ENCODE assay signal across 31 cellular contexts in genomic region chr15:87403973-87404372, GRCh38.
"Had no signal": no experiment of that assay in that cellular context is flagged by ENCODE, and none has a peak within 500 bp of the region (broad histone marks: within the 10 kb centered on the region; RNA-seq: fewer than 3 reads in every experiment).

No MANE protein-coding gene starts in this region.

- H3K9me3 ChIP-seq: ovary, psoas muscle, suprapubic skin, testis, tibial artery, transverse colon, upper lobe of right lung, uterus had no signal

- H3K27me3 ChIP-seq: neural progenitor cell, ovary, spleen, suprapubic skin, testis, tibial artery, transverse colon, upper lobe of right lung, uterus had no signal

- DNase-seq: natural killer cell; occipital lobe; ovary; posterior cingulate gyrus; psoas muscle; right cardiac atrium; spleen; stimulated activated CD4-positive, alpha-beta T cell treated with anti-CD3 and anti-CD28 coated beads, Interleukin-12 subunit alpha, Interleukin-12 subunit beta, amount 100 ng/mL, for 4 hours; stimulated activated CD4-positive, alpha-beta T cell treated with anti-CD3 and anti-CD28 coated beads, Interleukin-1b, Interleukin-23, amount 100 ng/mL, for 48 hours; stimulated activated CD4-positive, alpha-beta T cell treated with anti-CD3 and anti-CD28 coated beads, Interleukin-4, amount 100 ng/mL, for 1 hour; stimulated activated CD4-positive, alpha-beta T cell treated with anti-CD3 and anti-CD28 coated beads, Interleukin-4, amount 100 ng/mL, for 4 hours; stimulated activated CD8-positive, alpha-beta memory T cell treated with anti-CD3 and anti-CD28 coated beads, Interleukin-4, amount 100 ng/mL, for 48 hours; stimulated activated naive CD4-positive, alpha-beta T cell; stimulated activated naive CD8-positive, alpha-beta T cell treated with anti-CD3 and anti-CD28 coated beads, Interleukin-15, amount 100 ng/mL, for 72 hours; stimulated activated naive CD8-positive, alpha-beta T cell treated with anti-CD3 and anti-CD28 coated beads, Interleukin-15, Interleukin-2, amounts not matched to agents 100 U/mL and 50 U/mL, for 24 hours; substantia nigra; testis; tibial artery; transverse colon; upper lobe of right lung; uterus had no signal

- ATAC-seq: natural killer cell; psoas muscle; right cardiac atrium; sciatic nerve; stimulated activated memory B cell treated with anti-CD40 and anti-IgM and Interleukin-4, amounts not matched to agents 10 μg/mL and 1 μg/mL and 100 μg/mL, for 72 hours; stimulated activated naive CD8-positive, alpha-beta T cell treated with anti-CD3 and anti-CD28 coated beads, Interleukin-15, amount 100 ng/mL, for 72 hours; stimulated activated naive CD8-positive, alpha-beta T cell treated with anti-CD3 and anti-CD28 coated beads, Interleukin-15, Interleukin-2, amounts not matched to agents 100 U/mL and 50 U/mL, for 24 hours; upper lobe of right lung had no signal

- H3K79me2 ChIP-seq: parathyroid adenoma had no signal

- H3K36me3 Mint-ChIP-seq: natural killer cell; neural progenitor cell; stimulated activated memory B cell treated with anti-CD40 and anti-IgM and Interleukin-4, amounts not matched to agents 10 μg/mL and 1 μg/mL and 100 μg/mL, for 72 hours; type B pancreatic cell had no signal

- H3K36me3 ChIP-seq: neural progenitor cell, ovary, spleen, suprapubic skin, tibial artery, transverse colon, upper lobe of right lung, uterus had no signal

- H3K4me2 ChIP-seq: neural progenitor cell, smooth muscle cell had no signal

- H3K4me1 ChIP-seq: parathyroid adenoma, psoas muscle, spleen, suprapubic skin, testis, tibial artery, transverse colon, upper lobe of right lung, uterus had no signal

- H3K4me3 ChIP-seq: neural progenitor cell, ovary, psoas muscle, skin epidermis, smooth muscle cell, spleen, suprapubic skin, testis, tibial artery, transverse colon, upper lobe of right lung, uterus had no signal

- H3K27ac Mint-ChIP-seq: natural killer cell; nephron; neural progenitor cell; progenitor cell of endocrine pancreas; stimulated activated memory B cell treated with anti-CD40 and anti-IgM and Interleukin-4, amounts not matched to agents 10 μg/mL and 1 μg/mL and 100 μg/mL, for 72 hours; type B pancreatic cell had no signal

- H3K27ac ChIP-seq: neural progenitor cell, ovary, parathyroid adenoma, psoas muscle, skin epidermis, spleen, suprapubic skin, testis, tibial artery, transverse colon, upper lobe of right lung, uterus had no signal

- H3K9me3 Mint-ChIP-seq: nephron, neural progenitor cell, type B pancreatic cell had no signal

- H2AFZ ChIP-seq: neural progenitor cell, parathyroid adenoma had no signal

- H3K9ac ChIP-seq: neural progenitor cell, parathyroid adenoma had no signal
